Comparison of ENCODE assay signal across 35 cellular contexts in genomic region chr10:1712944-1713671, GRCh38. TPM values are rescaled to one million over a fixed set of nuclear protein-coding genes. Genes with fewer than 3 reads are reported as not detected.
A peak's percentile ranks its signal among the peaks of the same experiment; 100 is the strongest.
DNase-seq lines count a peak whose midpoint lies in the region; ATAC-seq and TF ChIP-seq lines count a peak whose summit lies in the region.
"Had no signal": no experiment of that assay in that cellular context is flagged by ENCODE, and none has a peak within 500 bp of the region (broad histone marks: within the 10 kb centered on the region; RNA-seq: fewer than 3 reads in every experiment).

No MANE protein-coding gene starts in this region.

- no peaks in the 10 kb centered on the region for H3K4me1 ChIP-seq in endodermal cell (ENCODE audit: control insufficient read depth, insufficient read depth, low read length)
- peaks cover 10% of the 10 kb centered on the region for H3K4me1 ChIP-seq in vagina
- H3K4me1 ChIP-seq: BE2C; BLaER1; BLaER1 treated with 17β-estradiol and CSF1 and Interleukin-3, amounts not matched to agents 10 nM and 100 nM; Caco-2 had no signal

- H3K9me3 ChIP-seq in endodermal cell (ENCODE audit: control insufficient read depth, low read length) (no peaks in the 10 kb centered on the region), vagina (no peaks in the 10 kb centered on the region)
- H3K9me3 ChIP-seq: A549; BE2C; BLaER1; BLaER1 treated with 17β-estradiol and CSF1 and Interleukin-3, amounts not matched to agents 10 nM and 100 nM; Caco-2 had no signal

- no peak for TF ChIP-seq POLR2A in vagina (IDR thresholded peaks at IDR 0.05)

- H3K36me3 Mint-ChIP-seq in endodermal cell (ENCODE audit: low read depth) = no peaks in the 10 kb centered on the region
- H3K36me3 Mint-ChIP-seq: CD14-positive monocyte; CD4-positive, alpha-beta memory T cell; CD4-positive, CD25-positive, alpha-beta regulatory T cell; CD8-positive, alpha-beta memory T cell; CD8-positive, alpha-beta T cell had no signal

- H3K9ac ChIP-seq in endodermal cell (ENCODE audit: extremely low read depth, low read length, poor library complexity, severe bottlenecking) = no peak overlapping the region
- H3K9ac ChIP-seq: BLaER1; BLaER1 treated with 17β-estradiol and CSF1 and Interleukin-3, amounts not matched to agents 10 nM and 100 nM had no signal

- H3K27me3 ChIP-seq in endodermal cell (ENCODE audit: control insufficient read depth, insufficient read depth, low read length, poor library complexity, severe bottlenecking) = no peaks in the 10 kb centered on the region
- no peaks in the 10 kb centered on the region for H3K27me3 ChIP-seq in vagina

- H3K4me3 ChIP-seq in coronary artery (no peak overlapping the region), endodermal cell (ENCODE audit: low read length) (no peak overlapping the region), vagina (no peak overlapping the region)
- H3K4me3 ChIP-seq: A549; BLaER1; BLaER1 treated with 17β-estradiol and CSF1 and Interleukin-3, amounts not matched to agents 10 nM and 100 nM had no signal

- no peak for ATAC-seq in HG03565 (IDR thresholded peaks at IDR 0.05; ENCODE audit: unreplicated experiment)
- ATAC-seq: A549; CD8-positive, alpha-beta T cell had no signal

- H3K27ac ChIP-seq in coronary artery (no peak overlapping the region), endodermal cell (ENCODE audit: low read depth, low read length) (no peak overlapping the region), vagina (no peak overlapping the region)
- H3K27ac ChIP-seq: 22Rv1; A549; BLaER1; BLaER1 treated with 17β-estradiol and CSF1 and Interleukin-3, amounts not matched to agents 10 nM and 100 nM; C4-2B had no signal

- intact Hi-C loops in vagina (cut with DNase I) = no loop called here

- DNase-seq in coronary artery (ENCODE audit: low spot score) (peak; percentile 52), endodermal cell (peak; percentile 65), vagina (ENCODE audit: extremely low spot score in 2 of 2) (peak; percentile 44 to 82), LoVo (ENCODE audit: low spot score) (no peak), HPDE6-E6E7 (ENCODE audit: extremely low spot score) (no peak)
- DNase-seq: 8988T; ACHN; AML-193; BE2C; C1 segment of cervical spinal cord; Caco-2; Calu3; CD4-positive, alpha-beta memory T cell; CD4-positive, alpha-beta T cell; CD4-positive, CD25-positive, alpha-beta regulatory T cell; CD8-positive, alpha-beta memory T cell; CD8-positive, alpha-beta T cell; COR-L47; DMS 273 treated with DMSO at 0.1 percent for 48 hours; DMS153; DMS79; DMS79 treated with DMSO at 0.1 percent for 48 hours; DND-41; EL had no signal

- no peak overlapping the region for H3K27ac Mint-ChIP-seq in endodermal cell
- H3K27ac Mint-ChIP-seq: B cell; CD14-positive monocyte; CD4-positive, alpha-beta memory T cell; CD4-positive, alpha-beta T cell; CD4-positive, CD25-positive, alpha-beta regulatory T cell; CD8-positive, alpha-beta memory T cell; CD8-positive, alpha-beta T cell had no signal

- H3K4me3 Mint-ChIP-seq in endodermal cell = no peak overlapping the region
- H3K4me3 Mint-ChIP-seq: B cell; CD14-positive monocyte; CD4-positive, alpha-beta memory T cell; CD4-positive, alpha-beta T cell; CD4-positive, CD25-positive, alpha-beta regulatory T cell; CD8-positive, alpha-beta memory T cell; CD8-positive, alpha-beta T cell had no signal

- no peaks in the 10 kb centered on the region for H3K9me3 Mint-ChIP-seq in endodermal cell
- H3K9me3 Mint-ChIP-seq: CD4-positive, alpha-beta T cell; CD8-positive, alpha-beta T cell had no signal

- TF ChIP-seq CTCF in coronary artery (IDR thresholded peaks at IDR 0.05) (no peak), endodermal cell (conservative IDR thresholded peaks at IDR 0.05) (no peak), vagina (IDR thresholded peaks at IDR 0.05) (no peak)

- peaks cover 6% of the 10 kb centered on the region for H3K4me1 Mint-ChIP-seq in endodermal cell
- H3K4me1 Mint-ChIP-seq: CD14-positive monocyte; CD4-positive, alpha-beta memory T cell; CD4-positive, CD25-positive, alpha-beta regulatory T cell; CD8-positive, alpha-beta memory T cell had no signal

- no peaks in the 10 kb centered on the region for H3K27me3 Mint-ChIP-seq in endodermal cell (ENCODE audit: insufficient read depth)

- WGBS in endodermal cell (ENCODE audit: insufficient coverage in 1 of 2, insufficient read length in 1 of 2), 2 experiments = 92 to 94% methylated on average over 10 to 18 of the region's 18 CpGs

- H3K36me3 ChIP-seq in endodermal cell (ENCODE audit: control insufficient read depth, insufficient read depth, low read length) (no peaks in the 10 kb centered on the region), vagina (no peaks in the 10 kb centered on the region)
- H3K36me3 ChIP-seq: BE2C; BLaER1; BLaER1 treated with 17β-estradiol and CSF1 and Interleukin-3, amounts not matched to agents 10 nM and 100 nM had no signal

RNA-seq across cellular contexts. Expression of gene ADARB2, which starts 24.2 kb away (rescaled TPM):
- total RNA-seq in endodermal cell (1 to 10 TPM; 1.1 to 1.8 TPM), vagina (3.4 TPM)
- 2.0 TPM for polyA plus RNA-seq in endodermal cell (2013, experiment 1 of 2)
- 2.1 TPM for polyA plus RNA-seq in endodermal cell (2013, experiment 2 of 2)
- total RNA-seq: A673; Calu3; CD8-positive, alpha-beta memory T cell had no signal
- polyA plus RNA-seq: A549; AG04450; BJ; CD14-positive monocyte; CD4-positive, alpha-beta memory T cell; CD8-positive, alpha-beta memory T cell had no signal

Comparison
In these comparisons a context has a peak if more than half of its experiments do, and no peak if none do; other contexts are left out.
1. DNase-seq: peak in coronary artery (single experiment), endodermal cell (single experiment) and vagina (2 of 2); none in LoVo (single experiment) and HPDE6-E6E7 (single experiment).